8 cellular contexts compared by ENCODE assay signal in the genomic region with DNA sequence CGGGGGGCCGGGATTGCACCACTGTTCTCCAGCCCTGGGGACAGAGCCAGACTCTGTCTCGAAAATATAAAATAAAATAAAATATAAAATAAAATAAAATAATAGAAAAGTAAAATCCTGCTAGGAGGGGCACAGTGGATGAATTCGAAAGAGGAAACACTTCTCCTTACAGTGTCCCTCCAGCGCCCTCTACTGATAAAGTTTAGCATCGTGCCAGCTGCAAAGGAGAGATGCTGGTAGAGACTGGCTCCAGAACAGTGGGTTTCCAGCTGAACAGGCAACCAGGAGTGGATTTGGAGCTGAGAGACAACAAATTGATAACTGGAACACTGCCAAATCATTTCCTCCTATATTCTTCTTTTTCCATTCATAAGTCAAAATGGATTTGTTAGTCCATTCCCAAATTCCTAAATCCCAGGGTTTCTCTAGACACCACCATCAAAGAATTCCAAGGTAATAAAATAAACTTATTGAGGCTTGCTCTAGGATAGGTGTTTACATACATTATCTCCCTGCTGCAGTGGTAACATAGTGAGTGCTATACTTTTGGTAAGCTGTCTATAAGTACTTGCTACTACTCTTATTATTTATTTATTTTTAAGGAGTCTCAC. TPM values are rescaled to one million over a fixed set of nuclear protein-coding genes. Genes with fewer than 3 reads are reported as not detected.
A peak's percentile ranks its signal among the peaks of the same experiment; 100 is the strongest.
DNase-seq lines count a peak whose midpoint lies in the region; ATAC-seq and TF ChIP-seq lines count a peak whose summit lies in the region.

No MANE protein-coding gene starts in this region.

- no TSS peak for BruUV-seq in A673 (replicated peaks; lab: Mats Ljungman, UMichigan)

- intact Hi-C loops in A673 (cut with micrococcal nuclease; ENCODE audit: unreplicated experiment), result loop anchor here (5.0 kb wide), 1 partner anchor 1021 kb away; no protein-coding TSS in a partner anchor
- intact Hi-C loops in activated CD4-positive, alpha-beta T cell treated with anti-CD3 and anti-CD28 coated beads, Interleukin-2, amount 10 ng/mL, durations not matched to agents 24 days and 14 days (cut with micrococcal nuclease), result no loop called here

- peaks cover 9% of the 10 kb centered on the region for H3K27me3 ChIP-seq in A673 (replicated peaks; ENCODE audit: insufficient read depth, low read depth, low read length, poor library complexity)
- no peaks in the 10 kb centered on the region for H3K27me3 ChIP-seq in lung (ENCODE audit: control insufficient read depth, insufficient read depth)

- H3K27me3 Mint-ChIP-seq in activated CD4-positive, alpha-beta T cell treated with anti-CD3 and anti-CD28 coated beads, Interleukin-2, amount 10 ng/mL, durations not matched to agents 24 days and 14 days, result peaks cover 22% of the 10 kb centered on the region

- peaks cover 3% of the 10 kb centered on the region for H3K4me1 Mint-ChIP-seq in activated CD4-positive, alpha-beta T cell treated with anti-CD3 and anti-CD28 coated beads, Interleukin-2, amount 10 ng/mL, durations not matched to agents 24 days and 14 days

- ATAC-seq in GM18508 (IDR thresholded peaks at IDR 0.05; ENCODE audit: insufficient read depth, unreplicated experiment) (peak; percentile 45), HG03442 (IDR thresholded peaks at IDR 0.05; ENCODE audit: unreplicated experiment) (peak; percentile 77), lung (ENCODE audit: insufficient read depth, low FRiP score) (no peak)

- TF ChIP-seq CTCF in A673 (conservative IDR thresholded peaks at IDR 0.05; ENCODE audit: low read depth, low read length) (peak; percentile 83), coronary artery (IDR thresholded peaks at IDR 0.05) (peak; percentile 81), lung (IDR thresholded peaks at IDR 0.05; ENCODE audit: control extremely low read depth, extremely low read depth) (peak; percentile 49)

- CTCF ChIA-PET in A673 (lab: Charles Lee), result interaction anchor here (1.1 to 5.6 kb wide), 3 partner anchors 83 to 352 kb away, joined by 3 to 103 read pairs (median 14); no protein-coding TSS in a partner anchor

- no peaks in the 10 kb centered on the region for H3K9me3 Mint-ChIP-seq in activated CD4-positive, alpha-beta T cell treated with anti-CD3 and anti-CD28 coated beads, Interleukin-2, amount 10 ng/mL, durations not matched to agents 24 days and 14 days

- H3K36me3 ChIP-seq in A673 (ENCODE audit: insufficient read depth, low read length, poor library complexity, severe bottlenecking), result no peaks in the 10 kb centered on the region
- H3K36me3 ChIP-seq in lung (ENCODE audit: control insufficient read depth in 2 of 2, insufficient read depth in 2 of 2, low read length in 2 of 2), result no peaks in the 10 kb centered on the region

- H3K27ac ChIP-seq in A673 (ENCODE audit: low read depth, low read length, poor library complexity, severe bottlenecking) (no peak overlapping the region), coronary artery (no peak overlapping the region), lung (ENCODE audit: low read depth in 1 of 2, low read length in 1 of 2) (no peak overlapping the region)

- 25 to 27% methylated on average over 6 of the region's 6 CpGs for WGBS in lung, 2 donors

- no peaks in the 10 kb centered on the region for H3K9me3 ChIP-seq in A673 (ENCODE audit: low read depth, low read length, poor library complexity, severe bottlenecking)
- H3K9me3 ChIP-seq in lung (ENCODE audit: control insufficient read depth in 2 of 2, insufficient read depth in 1 of 2, low read length in 1 of 2), result no peaks in the 10 kb centered on the region

- H3K4me3 ChIP-seq in A673 (ENCODE audit: low read depth, low read length, poor library complexity, severe bottlenecking), result no peak overlapping the region
- H3K4me3 ChIP-seq in coronary artery, result peak overlapping the region; percentile 35
- no peak overlapping the region for H3K4me3 ChIP-seq in lung

- no peaks in the 10 kb centered on the region for H3K36me3 Mint-ChIP-seq in activated CD4-positive, alpha-beta T cell treated with anti-CD3 and anti-CD28 coated beads, Interleukin-2, amount 10 ng/mL, durations not matched to agents 24 days and 14 days (ENCODE audit: low read depth)

- POLR2A ChIA-PET in A673 (lab: Charles Lee; ENCODE audit: low non-redundant PET), result no interaction called here

- DNase-seq in A673 (ENCODE audit: low spot score), result peak; percentile 85
- DNase-seq in NCI-H524 treated with DMSO at 0.1 percent for 48 hours (lab: John Stamatoyannopoulos, UW), result peak; percentile 20
- peak; percentile 92 for DNase-seq in activated CD4-positive, alpha-beta T cell treated with anti-CD3 and anti-CD28 coated beads, Interleukin-2, amount 10 ng/mL, durations not matched to agents 24 days and 14 days
- no peak for DNase-seq in coronary artery (ENCODE audit: low spot score)
- peak; percentile 76 for DNase-seq in lung (ENCODE audit: low spot score)
- DNase-seq in stimulated activated CD8-positive, alpha-beta memory T cell treated with anti-CD3 and anti-CD28 coated beads, Interleukin-15, amount 100 ng/mL, for 1 hour (ENCODE audit: low read depth), result peak; percentile 37

- H3K27ac Mint-ChIP-seq in activated CD4-positive, alpha-beta T cell treated with anti-CD3 and anti-CD28 coated beads, Interleukin-2, amount 10 ng/mL, durations not matched to agents 24 days and 14 days, result no peak overlapping the region

- H3K4me1 ChIP-seq in A673 (ENCODE audit: insufficient read depth, low read length, poor library complexity, severe bottlenecking) (peaks cover 4% of the 10 kb centered on the region), lung (ENCODE audit: control insufficient read depth in 2 of 2, insufficient read depth in 2 of 2, low read length in 2 of 2) (no peaks in the 10 kb centered on the region)

- H3K4me3 Mint-ChIP-seq in activated CD4-positive, alpha-beta T cell treated with anti-CD3 and anti-CD28 coated beads, Interleukin-2, amount 10 ng/mL, durations not matched to agents 24 days and 14 days, result no peak overlapping the region

RNA-seq across cellular contexts. Expression of a gene that starts 31.7 kb away (rescaled TPM):
- total RNA-seq in A673 (2021), result 35.3 and 46.3 TPM in 2 replicates
- 37.2 and 40.0 TPM in 2 replicates for total RNA-seq in activated CD4-positive, alpha-beta T cell treated with anti-CD3 and anti-CD28 coated beads, Interleukin-2, amount 10 ng/mL, durations not matched to agents 24 days and 14 days
- 10 to 100 TPM; 20.4 to 31.3 TPM for total RNA-seq in lung
- polyA plus RNA-seq in lung, result 10 to 100 TPM; 20.8 to 25.2 TPM

RNA-seq across cellular contexts. Expression of a gene that starts 32.4 kb away (rescaled TPM):
- total RNA-seq in A673 (2021) (not detected in 2 replicates), lung (10 to 100 TPM; 42.2 to 80.9 TPM)
- not detected in 2 replicates for total RNA-seq in activated CD4-positive, alpha-beta T cell treated with anti-CD3 and anti-CD28 coated beads, Interleukin-2, amount 10 ng/mL, durations not matched to agents 24 days and 14 days
- polyA plus RNA-seq in lung, result 10 to 100 TPM; 14.5 to 21.0 TPM

Comparison
In these comparisons a context has a peak if more than half of its experiments do, and no peak if none do; other contexts are left out.
1. RNA of a gene that starts 32.4 kb away (total RNA-seq): 42.2 to 80.9 TPM in lung; not detected in A673 and not detected in activated CD4-positive, alpha-beta T cell treated with anti-CD3 and anti-CD28 coated beads, Interleukin-2, amount 10 ng/mL, durations not matched to agents 24 days and 14 days; every median in the first group is over 10 times any median in the second.
2. Peak in every context shown above with its lines, with median percentiles within 50 percentile points of each other: CTCF ChIP-seq.